16 cellular contexts compared by ENCODE assay signal in the genomic region with DNA sequence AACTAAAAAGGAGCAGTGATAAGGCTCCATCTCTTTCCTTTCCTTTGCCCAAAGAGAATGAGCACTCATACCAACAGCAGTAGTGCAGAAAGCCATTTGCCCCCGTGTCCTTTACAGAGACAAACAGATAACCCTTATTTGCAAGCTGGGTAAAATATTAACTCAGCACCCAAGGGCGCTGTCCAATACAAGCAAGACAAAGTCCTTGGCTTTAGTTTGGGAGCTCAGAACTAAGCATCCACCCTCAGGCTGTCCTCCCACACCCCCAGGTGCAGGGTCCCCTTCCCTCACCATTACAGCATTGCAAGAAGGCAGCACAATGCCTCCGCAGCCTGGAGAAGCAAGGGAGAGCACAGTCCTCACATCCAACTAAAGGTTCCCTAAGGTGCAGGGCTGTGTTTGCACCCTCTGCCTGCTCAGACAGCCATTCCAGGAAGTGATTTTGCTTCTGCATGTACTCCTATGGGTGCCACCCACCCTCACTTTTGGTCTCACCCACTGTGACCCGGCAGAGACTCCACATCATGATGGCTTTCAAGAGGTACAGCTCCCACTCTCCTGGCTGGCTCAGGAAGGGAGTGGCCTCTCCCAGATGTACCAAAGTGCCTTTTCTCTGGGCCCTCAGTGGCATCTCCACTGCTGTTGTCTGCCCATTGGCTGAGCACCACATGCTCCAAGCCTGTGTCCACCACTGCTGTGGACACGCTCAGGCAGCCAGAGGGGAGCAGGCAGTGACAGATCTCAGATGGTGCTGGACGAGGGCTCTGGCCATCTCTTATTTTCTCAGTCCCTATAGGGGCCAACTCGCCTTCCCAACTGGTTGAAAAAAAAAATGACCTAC. TPM values are rescaled to one million over a fixed set of nuclear protein-coding genes. Genes with fewer than 3 reads are reported as not detected.
DNase-seq lines count a peak whose midpoint lies in the region; ATAC-seq and TF ChIP-seq lines count a peak whose summit lies in the region.
"Had no signal": no experiment of that assay in that cellular context is flagged by ENCODE, and none has a peak within 500 bp of the region (broad histone marks: within the 10 kb centered on the region; RNA-seq: fewer than 3 reads in every experiment).

No MANE protein-coding gene starts in this region.

- intact Hi-C loops in natural killer cell (cut with micrococcal nuclease) (no loop called here), transverse colon (cut with DNase I; ENCODE audit: low total_unique reads) (no loop called here), aorta (cut with DNase I) (no loop called here)

- no peak for ATAC-seq in natural killer cell treated with Interleukin-12 subunit alpha and Interleukin-12 subunit beta and Interleukin-15 and Interleukin-18, amount 100 ng/mL, for 72 hours
- ATAC-seq in natural killer cell (no peak), HG02840 (IDR thresholded peaks at IDR 0.05; ENCODE audit: low FRiP score, unreplicated experiment) (peak; percentile 23), aorta (ENCODE audit: low FRiP score) (no peak)
- ATAC-seq: stimulated activated effector memory CD8-positive, alpha-beta T cell treated with anti-CD3 and anti-CD28 coated beads, Interleukin-12 subunit alpha, Interleukin-12 subunit beta, amount 100 ng/mL, for 72 hours had no signal

- peak overlapping the region; percentile 94 for H3K4me2 ChIP-seq in Karpas-422 (ENCODE audit: low read depth, low read length, poor library complexity, severe bottlenecking)

- no peaks in the 10 kb centered on the region for H3K36me3 ChIP-seq in Karpas-422 (ENCODE audit: insufficient read depth, low read length)
- H3K36me3 ChIP-seq in transverse colon: no peaks in the 10 kb centered on the region
- H3K36me3 ChIP-seq in aorta (ENCODE audit: control insufficient read depth in 1 of 2, insufficient read depth in 2 of 2, low read length in 1 of 2): no peaks in the 10 kb centered on the region

- H3K9me3 ChIP-seq in Karpas-422 (ENCODE audit: low read length): no peaks in the 10 kb centered on the region
- H3K9me3 ChIP-seq in transverse colon: no peaks in the 10 kb centered on the region
- H3K9me3 ChIP-seq in aorta (ENCODE audit: control insufficient read depth, low read length): no peaks in the 10 kb centered on the region

- H3K9me3 Mint-ChIP-seq in natural killer cell treated with Interleukin-12 subunit alpha and Interleukin-12 subunit beta and Interleukin-15 and Interleukin-18, amount 100 ng/mL, for 72 hours: no peaks in the 10 kb centered on the region
- no peaks in the 10 kb centered on the region for H3K9me3 Mint-ChIP-seq in natural killer cell
- H3K9me3 Mint-ChIP-seq: activated CD4-positive, alpha-beta T cell treated with anti-CD3 and anti-CD28 coated beads, Interleukin-2, amount 10 ng/mL, durations not matched to agents 7 days and 5 days; activated naive CD4-positive, alpha-beta T cell treated with anti-CD3 and anti-CD28 coated beads, Interleukin-2, amount 50 U/mL, for 24 hours; stimulated activated effector memory CD8-positive, alpha-beta T cell treated with anti-CD3 and anti-CD28 coated beads, Interleukin-12 subunit alpha, Interleukin-12 subunit beta, amount 100 ng/mL, for 72 hours had no signal

- H3K27me3 ChIP-seq in Karpas-422 (ENCODE audit: low read length) (no peaks in the 10 kb centered on the region), transverse colon (no peaks in the 10 kb centered on the region), aorta (ENCODE audit: control insufficient read depth in 1 of 2, insufficient read depth in 2 of 2, low read length in 1 of 2) (no peaks in the 10 kb centered on the region)

- H3K79me2 ChIP-seq in Karpas-422 (ENCODE audit: low read length): no peaks in the 10 kb centered on the region

- H3K4me1 Mint-ChIP-seq in natural killer cell treated with Interleukin-12 subunit alpha and Interleukin-12 subunit beta and Interleukin-15 and Interleukin-18, amount 100 ng/mL, for 72 hours (ENCODE audit: low read depth in 2 of 2): peaks cover 0 to 12% of the 10 kb centered on the region in 2 donors
- no peaks in the 10 kb centered on the region for H3K4me1 Mint-ChIP-seq in natural killer cell

- H3K27ac Mint-ChIP-seq in natural killer cell treated with Interleukin-12 subunit alpha and Interleukin-12 subunit beta and Interleukin-15 and Interleukin-18, amount 100 ng/mL, for 72 hours: no peak overlapping the region
- no peak overlapping the region for H3K27ac Mint-ChIP-seq in natural killer cell
- H3K27ac Mint-ChIP-seq: activated CD4-positive, alpha-beta T cell treated with anti-CD3 and anti-CD28 coated beads, Interleukin-2, amount 10 ng/mL, durations not matched to agents 7 days and 5 days; activated naive CD4-positive, alpha-beta T cell treated with anti-CD3 and anti-CD28 coated beads, Interleukin-2, amount 50 U/mL, for 24 hours; stimulated activated effector memory CD8-positive, alpha-beta T cell treated with anti-CD3 and anti-CD28 coated beads, Interleukin-12 subunit alpha, Interleukin-12 subunit beta, amount 100 ng/mL, for 72 hours had no signal

- H3K4me3 ChIP-seq in Karpas-422 (ENCODE audit: low read length): peak overlapping the region; percentile 53
- no peak overlapping the region for H3K4me3 ChIP-seq in transverse colon
- H3K4me3 ChIP-seq in aorta (ENCODE audit: low read length in 2 of 2): no peak overlapping the region

- in situ Hi-C loops in transverse colon (cut with MboI; ENCODE audit: low pct_ligation_motif_present in 1 of 4, low pct_unique_long_range_greater_than_20kb in 1 of 4, low sequenced_read_pairs in 3 of 4): no loop called here

- no peaks in the 10 kb centered on the region for H3K36me3 Mint-ChIP-seq in natural killer cell treated with Interleukin-12 subunit alpha and Interleukin-12 subunit beta and Interleukin-15 and Interleukin-18, amount 100 ng/mL, for 72 hours
- no peaks in the 10 kb centered on the region for H3K36me3 Mint-ChIP-seq in natural killer cell
- H3K36me3 Mint-ChIP-seq: activated naive CD4-positive, alpha-beta T cell treated with anti-CD3 and anti-CD28 coated beads, Interleukin-2, amount 50 U/mL, for 24 hours; stimulated activated effector memory CD8-positive, alpha-beta T cell treated with anti-CD3 and anti-CD28 coated beads, Interleukin-12 subunit alpha, Interleukin-12 subunit beta, amount 100 ng/mL, for 72 hours had no signal

- peaks cover 93% of the 10 kb centered on the region for H3K4me1 ChIP-seq in Karpas-422 (ENCODE audit: low read length)
- peaks cover 0 to 41% (median 23%) of the 10 kb centered on the region in 4 donors for H3K4me1 ChIP-seq in transverse colon
- peaks cover 0 to 4% of the 10 kb centered on the region in 2 donors for H3K4me1 ChIP-seq in aorta (ENCODE audit: control insufficient read depth in 1 of 2, insufficient read depth in 2 of 2, low read length in 2 of 2)

- no peaks in the 10 kb centered on the region for H3K9me2 ChIP-seq in Karpas-422 (replicated peaks; ENCODE audit: insufficient read depth, low read length)

- no peak for TF ChIP-seq POLR2A in transverse colon (IDR thresholded peaks at IDR 0.05)

- 55 to 70% methylated on average over 2 to 7 of the region's 7 CpGs for WGBS in transverse colon (ENCODE audit: low coverage in 1 of 2), 2 donors
- WGBS in aorta, 2 donors: 91 to 93% methylated on average over 7 of the region's 7 CpGs

- H3K9ac ChIP-seq in Karpas-422 (ENCODE audit: low read length): peak overlapping the region; percentile 74

- H2AFZ ChIP-seq in Karpas-422 (ENCODE audit: low read length): peak overlapping the region; percentile 59

- TF ChIP-seq EP300 in transverse colon (IDR thresholded peaks at IDR 0.05; ENCODE audit: low read depth): no peak

- DNase-seq in natural killer cell treated with Interleukin-12 subunit alpha and Interleukin-12 subunit beta and Interleukin-15 and Interleukin-18, amount 100 ng/mL, for 72 hours (ENCODE audit: low spot score): peak; percentile 54
- DNase-seq in natural killer cell (no peak), Karpas-422 (peak; percentile 71), transverse colon (peak; percentile 48), aorta (no peak), HK-2 (ENCODE audit: unreplicated experiment) (no peak), cerebellum (ENCODE audit: low spot score) (no peak)
- DNase-seq: 8988T; activated CD4-positive, alpha-beta T cell treated with anti-CD3 and anti-CD28 coated beads, Interleukin-2, amount 10 ng/mL, durations not matched to agents 7 days and 5 days; dermis blood vessel endothelial cell; head of caudate nucleus; midbrain; NCI-H187 treated with DMSO at 0.1 percent for 48 hours had no signal

- no peak overlapping the region for H3K4me3 Mint-ChIP-seq in natural killer cell treated with Interleukin-12 subunit alpha and Interleukin-12 subunit beta and Interleukin-15 and Interleukin-18, amount 100 ng/mL, for 72 hours
- no peak overlapping the region for H3K4me3 Mint-ChIP-seq in natural killer cell
- H3K4me3 Mint-ChIP-seq: activated CD4-positive, alpha-beta T cell treated with anti-CD3 and anti-CD28 coated beads, Interleukin-2, amount 10 ng/mL, durations not matched to agents 7 days and 5 days; activated naive CD4-positive, alpha-beta T cell treated with anti-CD3 and anti-CD28 coated beads, Interleukin-2, amount 50 U/mL, for 24 hours; stimulated activated effector memory CD8-positive, alpha-beta T cell treated with anti-CD3 and anti-CD28 coated beads, Interleukin-12 subunit alpha, Interleukin-12 subunit beta, amount 100 ng/mL, for 72 hours had no signal

- no peaks in the 10 kb centered on the region for H4K20me1 ChIP-seq in Karpas-422 (ENCODE audit: insufficient read depth, low read depth, low read length)

- H3K27ac ChIP-seq in Karpas-422 (ENCODE audit: low read length) (peak overlapping the region; percentile 98), transverse colon (peak overlapping the region in 3 of 4 donors; percentile 30 to 69 (median 53)), aorta (ENCODE audit: low read depth in 1 of 2, low read length in 2 of 2) (no peak overlapping the region)

- peaks cover 30 to 43% of the 10 kb centered on the region in 2 donors for H3K27me3 Mint-ChIP-seq in natural killer cell treated with Interleukin-12 subunit alpha and Interleukin-12 subunit beta and Interleukin-15 and Interleukin-18, amount 100 ng/mL, for 72 hours
- peaks cover 17 to 69% of the 10 kb centered on the region in 2 donors for H3K27me3 Mint-ChIP-seq in natural killer cell (ENCODE audit: low read depth in 2 of 2)
- H3K27me3 Mint-ChIP-seq: activated naive CD4-positive, alpha-beta T cell treated with anti-CD3 and anti-CD28 coated beads, Interleukin-2, amount 50 U/mL, for 24 hours had no signal

- TF ChIP-seq CTCF in natural killer cell (IDR thresholded peaks at IDR 0.05) (no peak), transverse colon (IDR thresholded peaks at IDR 0.05) (no peak)

RNA-seq across cellular contexts. Expression of a gene that starts 34.1 kb away (rescaled TPM):
- total RNA-seq in natural killer cell treated with Interleukin-12 subunit alpha and Interleukin-12 subunit beta and Interleukin-15 and Interleukin-18, amount 100 ng/mL, for 72 hours: under 1 TPM in 1 of 2 donors, not detected in 1; 0.28 TPM
- total RNA-seq in natural killer cell (1 to 10 TPM; 1.5 to 4.4 (median 2.2) TPM), transverse colon (100 to 1,000 TPM in 2 of 4 donors, 10 to 100 TPM in 2; 89.9 to 196 (median 104) TPM), aorta (10 to 100 TPM; 37.8 to 51.9 TPM), cerebellum (14.3 TPM)
- total RNA-seq in Karpas-422 (2014; rRNA removed; shearing (Covaris generic); ENCODE audit: low replicate concordance): 17.4 and 20.2 TPM in 2 replicates
- 10 to 100 TPM; 22.5 to 28.2 TPM for polyA plus RNA-seq in aorta

Comparison
In these comparisons a context has a peak if more than half of its experiments do, and no peak if none do; other contexts are left out.
1. DNase-seq: peak in natural killer cell treated with Interleukin-12 subunit alpha and Interleukin-12 subunit beta and Interleukin-15 and Interleukin-18, amount 100 ng/mL, for 72 hours (single experiment), Karpas-422 (single experiment) and transverse colon (single experiment); none in natural killer cell (single experiment), aorta (0 of 2), HK-2 (single experiment) and cerebellum (single experiment).
2. H3K27ac ChIP-seq: peak in Karpas-422 (single experiment) and transverse colon (3 of 4); none in aorta (0 of 2).